8 cellular contexts compared by ENCODE assay signal in genomic region chr17:50128441-50129302, GRCh38. TPM values are rescaled to one million over a fixed set of nuclear protein-coding genes. Genes with fewer than 3 reads are reported as not detected.
DNase-seq lines count a peak whose midpoint lies in the region; ATAC-seq and TF ChIP-seq lines count a peak whose summit lies in the region.

No MANE protein-coding gene starts in this region.

- peak overlapping the region; percentile 36 for H3K27ac ChIP-seq in upper lobe of right lung

- TF ChIP-seq CTCF in cardiac fibroblast (IDR thresholded peaks at IDR 0.05; ENCODE audit: low read depth, low read length), result no peak
- no peak for TF ChIP-seq CTCF in upper lobe of right lung (IDR thresholded peaks at IDR 0.05)

- peaks cover 15% of the 10 kb centered on the region for H3K36me3 Mint-ChIP-seq in activated naive CD4-positive, alpha-beta T cell treated with anti-CD3 and anti-CD28 coated beads, Interleukin-2, amount 10 ng/mL, durations not matched to agents 7 days and 5 days
- no peaks in the 10 kb centered on the region for H3K36me3 Mint-ChIP-seq in memory B cell

- peaks cover 75% of the 10 kb centered on the region for H3K27me3 Mint-ChIP-seq in activated naive CD4-positive, alpha-beta T cell treated with anti-CD3 and anti-CD28 coated beads, Interleukin-2, amount 10 ng/mL, durations not matched to agents 7 days and 5 days
- peaks cover 9% of the 10 kb centered on the region for H3K27me3 Mint-ChIP-seq in memory B cell

- H3K9me3 Mint-ChIP-seq in activated naive CD4-positive, alpha-beta T cell treated with anti-CD3 and anti-CD28 coated beads, Interleukin-2, amount 10 ng/mL, durations not matched to agents 7 days and 5 days, result no peaks in the 10 kb centered on the region
- H3K9me3 Mint-ChIP-seq in memory B cell, result no peaks in the 10 kb centered on the region

- no peaks in the 10 kb centered on the region for H3K36me3 ChIP-seq in upper lobe of right lung

- H3K4me3 Mint-ChIP-seq in activated naive CD4-positive, alpha-beta T cell treated with anti-CD3 and anti-CD28 coated beads, Interleukin-2, amount 10 ng/mL, durations not matched to agents 7 days and 5 days, result peak overlapping the region; percentile 52
- H3K4me3 Mint-ChIP-seq in memory B cell, result peak overlapping the region; percentile 87

- CTCF ChIA-PET in activated naive CD4-positive, alpha-beta T cell treated with anti-CD3 and anti-CD28 coated beads, Interleukin-2, amount 10 ng/mL, durations not matched to agents 7 days and 5 days (lab: Charles Lee), result no interaction called here

- H3K27ac Mint-ChIP-seq in activated naive CD4-positive, alpha-beta T cell treated with anti-CD3 and anti-CD28 coated beads, Interleukin-2, amount 10 ng/mL, durations not matched to agents 7 days and 5 days, result peak overlapping the region; percentile 38
- peak overlapping the region; percentile 48 for H3K27ac Mint-ChIP-seq in memory B cell

- peaks cover 22% of the 10 kb centered on the region for H3K4me1 ChIP-seq in upper lobe of right lung

- no peak for ATAC-seq in memory B cell (ENCODE audit: low read depth)
- ATAC-seq in upper lobe of right lung, result peak; percentile 12
- ATAC-seq in HG03196 (IDR thresholded peaks at IDR 0.05; ENCODE audit: unreplicated experiment), result no peak
- no peak for ATAC-seq in GM18519 (IDR thresholded peaks at IDR 0.05; ENCODE audit: low FRiP score, unreplicated experiment)

- intact Hi-C loops in upper lobe of right lung (cut with DNase I), result no loop called here

- H3K4me1 Mint-ChIP-seq in activated naive CD4-positive, alpha-beta T cell treated with anti-CD3 and anti-CD28 coated beads, Interleukin-2, amount 10 ng/mL, durations not matched to agents 7 days and 5 days, result peaks cover 35% of the 10 kb centered on the region
- peaks cover 25% of the 10 kb centered on the region for H3K4me1 Mint-ChIP-seq in memory B cell

- peaks cover 5% of the 10 kb centered on the region for H3K27me3 ChIP-seq in upper lobe of right lung

- DNase-seq in activated naive CD4-positive, alpha-beta T cell treated with anti-CD3 and anti-CD28 coated beads, Interleukin-2, amount 10 ng/mL, durations not matched to agents 7 days and 5 days, result no peak
- DNase-seq in activated naive CD4-positive, alpha-beta T cell treated with Interleukin-2 at 50 U/mL for 16 hours, result no peak
- DNase-seq in cardiac fibroblast (ENCODE audit: low read depth in 2 of 2), result peak in 1 of 2 donors; percentile 41
- DNase-seq in memory B cell (ENCODE audit: low spot score in 2 of 2), result no peak
- peak; percentile 58 for DNase-seq in upper lobe of right lung
- no peak for DNase-seq in HK-2 (ENCODE audit: unreplicated experiment)

- peak overlapping the region; percentile 44 to 60 for H3K4me3 ChIP-seq in cardiac fibroblast (replicated peaks in 1 of 2; ENCODE audit: low read depth in 2 of 2, low read length in 2 of 2)
- H3K4me3 ChIP-seq in upper lobe of right lung, result peak overlapping the region; percentile 37

- H3K9me3 ChIP-seq in upper lobe of right lung, result no peaks in the 10 kb centered on the region

RNA-seq across cellular contexts. Expression of gene SAMD14, which starts 1.3 kb away (rescaled TPM):
- total RNA-seq in upper lobe of right lung, result 21.5 TPM

RNA-seq across cellular contexts. Expression of gene PPP1R9B, which starts 21.8 kb away (rescaled TPM):
- total RNA-seq in upper lobe of right lung, result 103 TPM

RNA-seq across cellular contexts. Expression of gene PDK2, which starts 33.5 kb away (rescaled TPM):
- total RNA-seq in upper lobe of right lung, result 30.2 TPM

RNA-seq across cellular contexts. Expression of gene SGCA, which starts 37.1 kb away (rescaled TPM):
- total RNA-seq in upper lobe of right lung, result 27.8 TPM
